Comparison of ENCODE assay signal across 14 cellular contexts in genomic region chr5:14183187-14183939, GRCh38. TPM values are rescaled to one million over a fixed set of nuclear protein-coding genes. Genes with fewer than 3 reads are reported as not detected.
DNase-seq lines count a peak whose midpoint lies in the region; ATAC-seq and TF ChIP-seq lines count a peak whose summit lies in the region.
"Had no signal": no experiment of that assay in that cellular context is flagged by ENCODE, and none has a peak within 500 bp of the region (broad histone marks: within the 10 kb centered on the region; RNA-seq: fewer than 3 reads in every experiment).

No MANE protein-coding gene starts in this region.

- no peak for TF ChIP-seq EP300 in stomach (IDR thresholded peaks at IDR 0.05)

- no peak for TF ChIP-seq POLR2A in right lobe of liver (IDR thresholded peaks at IDR 0.05)
- no peak for TF ChIP-seq POLR2A in stomach (IDR thresholded peaks at IDR 0.05)

- DNase-seq in dorsolateral prefrontal cortex, result no peak
- no peak for DNase-seq in right lobe of liver
- DNase-seq in stomach, result no peak
- DNase-seq in AG08396 (ENCODE audit: low spot score), result no peak
- DNase-seq in NCI-H774 (lab: John Stamatoyannopoulos, UW), result no peak
- no peak for DNase-seq in NCI-H748 treated with DMSO at 0.1 percent for 48 hours (lab: John Stamatoyannopoulos, UW)
- DNase-seq in MV-4-11 (lab: John Stamatoyannopoulos, UW), result no peak
- DNase-seq: erythroblast; left lung; NCI-H2029; spleen; stimulated activated CD8-positive, alpha-beta memory T cell treated with anti-CD3 and anti-CD28 coated beads, Interleukin-4, amount 100 ng/mL, for 48 hours; T-helper 9 cell had no signal

- no peaks in the 10 kb centered on the region for H3K9me3 ChIP-seq in HEK293 (ENCODE audit: control insufficient read depth, insufficient read depth, low read depth, low read length)
- H3K9me3 ChIP-seq in right lobe of liver, result no peaks in the 10 kb centered on the region
- H3K9me3 ChIP-seq in stomach, result no peaks in the 10 kb centered on the region
- H3K9me3 ChIP-seq: left lung, spleen had no signal

- intact Hi-C loops in dorsolateral prefrontal cortex (cut with DNase I), result no loop called here
- intact Hi-C loops in right lobe of liver (cut with DNase I), result no loop called here
- intact Hi-C loops in stomach (cut with DNase I; ENCODE audit: low total_unique reads), result no loop called here

- no peaks in the 10 kb centered on the region for H3K36me3 ChIP-seq in HEK293 (ENCODE audit: control insufficient read depth in 2 of 2, insufficient read depth in 1 of 2, low read length in 2 of 2)
- H3K36me3 ChIP-seq in right lobe of liver, result no peaks in the 10 kb centered on the region
- no peaks in the 10 kb centered on the region for H3K36me3 ChIP-seq in stomach
- H3K36me3 ChIP-seq: left lung, spleen had no signal

- POLR2A ChIA-PET in HEK293 (lab: Yijun Ruan, JAX), result interaction anchor here (0.7 to 0.8 kb wide), 2 partner anchors 27 kb away, joined by 3 to 4 read pairs; no protein-coding TSS in a partner anchor

- H3K27ac ChIP-seq in HEK293 (ENCODE audit: extremely low read depth, low read depth, low read length), result peak overlapping the region; percentile 61; the same call in 1 of the 2 replicates
- H3K27ac ChIP-seq in dorsolateral prefrontal cortex, result peak overlapping the region in 52 of 59 donors; percentile 12 to 93 (median 76)
- peak overlapping the region in 1 of 3 donors; percentile 25 for H3K27ac ChIP-seq in right lobe of liver
- peak overlapping the region; percentile 5 to 85 (median 81) for H3K27ac ChIP-seq in stomach

- ATAC-seq in right lobe of liver, result peak; percentile 43 to 73 (median 65)
- ATAC-seq: left lung had no signal

- no peak overlapping the region for H3K4me3 ChIP-seq in HEK293 (ENCODE audit: low read depth, low read length)
- H3K4me3 ChIP-seq in dorsolateral prefrontal cortex, result peak overlapping the region in 10 of 59 donors; percentile 4 to 41 (median 11)
- H3K4me3 ChIP-seq in right lobe of liver, result no peak overlapping the region
- peak overlapping the region in 2 of 4 donors; percentile 14 to 21 for H3K4me3 ChIP-seq in stomach
- H3K4me3 ChIP-seq: left lung, spleen had no signal

- TF ChIP-seq CTCF in HEK293 (tag by site-specific recombination; IDR thresholded peaks at IDR 0.05) (no peak), dorsolateral prefrontal cortex (IDR thresholded peaks at IDR 0.05 in 54 of 56, conservative IDR thresholded peaks at IDR 0.05 in 2 of 56; ENCODE audit: low read depth in 1 of 56, partially characterized antibody in 56 of 56) (no peak), right lobe of liver (IDR thresholded peaks at IDR 0.05) (no peak), stomach (IDR thresholded peaks at IDR 0.05) (no peak)

- H3K27me3 ChIP-seq in dorsolateral prefrontal cortex (no peaks in the 10 kb centered on the region), right lobe of liver (no peaks in the 10 kb centered on the region), stomach (no peaks in the 10 kb centered on the region)
- H3K27me3 ChIP-seq: left lung, spleen had no signal

- WGBS in right lobe of liver (ENCODE audit: insufficient coverage, low coverage, low lambda C conversion rate, missing lambda C conversion rate), result 25% methylated on average over 8 of the region's 8 CpGs
- WGBS in stomach, 5 donors, result 39 to 58% (median 51%) methylated on average over 8 of the region's 8 CpGs

- H3K4me1 ChIP-seq in HEK293 (ENCODE audit: control insufficient read depth, insufficient read depth, low read length) (peaks cover 78% of the 10 kb centered on the region), right lobe of liver (peaks cover 0 to 41% (median 7%) of the 10 kb centered on the region in 4 donors), stomach (peaks cover 25 to 90% (median 62%) of the 10 kb centered on the region in 4 donors)

- CTCF ChIA-PET in HEK293 (lab: Yijun Ruan, JAX), result interaction anchor here (0.7 to 1.2 kb wide), 5 partner anchors 11 to 197 kb away, joined by 3 to 4 read pairs (median 3); partner anchors contain the start of gene TRIO

TF ChIP-seq in HEK293, 187 proteins besides CTCF, POLR2A, EP300 and RAD21 (continues in another document):
- no peak for TF ChIP-seq ZNF510 (tag by site-specific recombination; IDR thresholded peaks at IDR 0.05; ENCODE audit: insufficient replicate concordance)
- TF ChIP-seq IKZF3 (tag by site-specific recombination; IDR thresholded peaks at IDR 0.05), result 0 out of 2 replicates have a peak, but pooled peaks have one; percentile 18
- no peak for TF ChIP-seq TSHZ1 (tag by site-specific recombination; IDR thresholded peaks at IDR 0.05; ENCODE audit: borderline replicate concordance)
- no peak for TF ChIP-seq ZNF148 (tag by site-specific recombination; IDR thresholded peaks at IDR 0.05; ENCODE audit: borderline replicate concordance)
- TF ChIP-seq ZNF2 (tag by site-specific recombination; IDR thresholded peaks at IDR 0.05), result 0 out of 2 replicates have a peak, but pooled peaks have one; percentile 5
- no peak for TF ChIP-seq REPIN1 (tag by site-specific recombination; IDR thresholded peaks at IDR 0.05; ENCODE audit: low read depth)
- TF ChIP-seq ZNF280D (tag by site-specific recombination; IDR thresholded peaks at IDR 0.05), result no peak
- TF ChIP-seq ZNF24 (tag by site-specific recombination; IDR thresholded peaks at IDR 0.05), result peak; percentile 24; the same call in 1 of the 2 replicates
- TF ChIP-seq ZNF416 (tag by site-specific recombination; IDR thresholded peaks at IDR 0.05), result no peak
- TF ChIP-seq ZNF341 (tag by site-specific recombination; IDR thresholded peaks at IDR 0.05; ENCODE audit: low read depth), result peak; percentile 52; the same call in 1 of the 2 replicates
- no peak for TF ChIP-seq ZNF529 (tag by site-specific recombination; IDR thresholded peaks at IDR 0.05; ENCODE audit: insufficient replicate concordance)

RNA-seq across cellular contexts. Expression of gene TRIO, which starts 40.2 kb away (rescaled TPM):
- total RNA-seq in dorsolateral prefrontal cortex (100 to 1,000 TPM; 171 to 414 (median 292) TPM), right lobe of liver (10 to 100 TPM; 34.7 to 63.5 (median 50.2) TPM), stomach (100 to 1,000 TPM in 4 of 5 donors, 10 to 100 TPM in 1; 67.1 to 558 (median 199) TPM)
- polyA plus RNA-seq in stomach, result 10 to 100 TPM in 2 of 3 donors, 1 to 10 TPM in 1; 9.9 to 20.8 (median 15.3) TPM
